ENCODE assay signal across 22 cellular contexts in genomic region chr4:141283563-141283962, GRCh38.
"Had no signal": no experiment of that assay in that cellular context is flagged by ENCODE, and none has a peak within 500 bp of the region (broad histone marks: within the 10 kb centered on the region; RNA-seq: fewer than 3 reads in every experiment).

No MANE protein-coding gene starts in this region.

- H3K4me1 ChIP-seq: left ventricle myocardium inferior, spleen, tibial nerve, uterus had no signal

- H3K4me2 ChIP-seq: hepatocyte had no signal

- H3K27ac ChIP-seq: hepatocyte, left ventricle myocardium inferior, ovary, skin epidermis, spleen, tibial nerve, uterus had no signal

- H3K79me2 ChIP-seq: hepatocyte had no signal

- H3K36me3 ChIP-seq: left ventricle myocardium inferior, ovary, spleen, tibial nerve, uterus had no signal

- H3K27me3 ChIP-seq: hepatocyte, ovary, spleen, tibial nerve, uterus had no signal

- H3K4me3 ChIP-seq: hepatocyte, left ventricle myocardium inferior, lung, mucosa of descending colon, ovary, skin epidermis, spleen, tibial nerve, uterus had no signal

- H2AFZ ChIP-seq: hepatocyte had no signal

- H3K9me3 ChIP-seq: left ventricle myocardium inferior, mucosa of descending colon, ovary, spleen, tibial nerve, uterus had no signal

- DNase-seq: islet precursor cell; left ventricle myocardium inferior; mesendoderm; midbrain; mucosa of descending colon; naive thymus-derived CD4-positive, alpha-beta T cell; ovary; retina; right cardiac atrium; spleen; stimulated activated CD4-positive, alpha-beta T cell treated with anti-CD3 and anti-CD28 coated beads, Interleukin-4, amount 100 ng/mL, for 24 hours; stimulated activated naive CD4-positive, alpha-beta T cell; stimulated activated naive CD8-positive, alpha-beta T cell treated with anti-CD3 and anti-CD28 coated beads, Interleukin-15, amount 100 ng/mL, for 72 hours; substantia nigra; uterus had no signal

- ATAC-seq: mucosa of descending colon; naive thymus-derived CD4-positive, alpha-beta T cell; natural killer cell treated with Interleukin-12 subunit alpha and Interleukin-12 subunit beta and Interleukin-15 and Interleukin-18, amount 100 ng/mL, for 72 hours; right cardiac atrium; sciatic nerve; stimulated activated effector memory CD8-positive, alpha-beta T cell treated with anti-CD3 and anti-CD28 coated beads, Interleukin-12 subunit alpha, Interleukin-12 subunit beta, amount 100 ng/mL, for 72 hours; stimulated activated naive CD8-positive, alpha-beta T cell treated with anti-CD3 and anti-CD28 coated beads, Interleukin-15, amount 100 ng/mL, for 72 hours had no signal
